In the genomic region with DNA sequence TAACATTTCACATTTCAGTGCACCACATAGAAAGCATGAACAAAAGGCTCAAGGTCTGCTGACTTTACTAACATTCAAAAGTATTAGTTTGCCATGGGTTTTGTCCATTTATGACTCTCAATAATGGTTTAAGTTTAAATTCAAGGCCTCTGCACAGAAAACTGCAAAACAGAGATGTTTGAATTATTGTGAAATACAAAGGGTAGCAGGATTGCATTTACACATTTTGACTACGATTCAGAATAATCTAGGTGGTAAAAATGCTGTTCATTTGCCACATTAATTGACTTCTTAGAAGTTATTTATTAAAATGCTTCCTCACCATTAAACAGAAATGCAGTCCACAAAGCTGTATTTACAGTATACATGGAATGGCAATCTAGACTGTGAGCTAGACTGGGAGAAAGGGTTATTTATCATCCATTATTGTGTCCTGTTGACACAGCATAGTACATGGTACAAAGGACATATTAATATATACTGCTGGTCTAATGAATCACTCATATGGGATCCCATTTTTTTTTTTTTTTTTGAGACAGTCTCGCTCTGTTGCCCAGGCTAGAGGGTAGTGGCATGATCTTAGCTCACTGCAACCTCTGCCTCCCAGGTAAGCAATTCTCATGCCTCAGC, we compare ENCODE assay signal across 22 cellular contexts. TPM values are rescaled to one million over a fixed set of nuclear protein-coding genes. Genes with fewer than 3 reads are reported as not detected.
DNase-seq lines count a peak whose midpoint lies in the region; ATAC-seq, FAIRE-seq and TF ChIP-seq lines count a peak whose summit lies in the region.
"Had no signal": no experiment of that assay in that cellular context is flagged by ENCODE, and none has a peak within 500 bp of the region (broad histone marks: within the 10 kb centered on the region; RNA-seq: fewer than 3 reads in every experiment).

No MANE protein-coding gene starts in this region.

- in situ Hi-C loops in HepG2 (cut with HindIII; ENCODE audit: extremely low pct_ligation_motif_present, low pct_unique_long_range_greater_than_20kb), result no loop called here

- ATAC-seq in HepG2 (peak; percentile 96), right lobe of liver (no peak), HG02885 (IDR thresholded peaks at IDR 0.05; ENCODE audit: poor library complexity, unreplicated experiment) (no peak), HG03139 (IDR thresholded peaks at IDR 0.05; ENCODE audit: unreplicated experiment) (no peak), GM21447 (IDR thresholded peaks at IDR 0.05; ENCODE audit: unreplicated experiment) (no peak)
- ATAC-seq: CD8-positive, alpha-beta T cell had no signal

- CTCF ChIA-PET in HepG2 (lab: Yijun Ruan, JAX; ENCODE audit: low intra/inter-chr PET ratio, low total read pairs), result no interaction called here

- H4K20me1 ChIP-seq in HepG2 (ENCODE audit: insufficient read depth, low read length), result no peaks in the 10 kb centered on the region

- H3K27ac ChIP-seq in HepG2 (ENCODE audit: extremely low read length, insufficient read depth, low read length) (peak overlapping the region; percentile 25), right lobe of liver (no peak overlapping the region), SJSA1 (peak overlapping the region; percentile 91)
- H3K27ac ChIP-seq: 22Rv1, BLaER1, C4-2B had no signal

- H3K4me1 ChIP-seq in HepG2 (ENCODE audit: insufficient read depth, low read length) (peaks cover 29% of the 10 kb centered on the region), right lobe of liver (no peaks in the 10 kb centered on the region), SJSA1 (replicated peaks) (peaks cover 32% of the 10 kb centered on the region)
- H3K4me1 ChIP-seq: Caco-2 had no signal

- no peaks in the 10 kb centered on the region for H3K36me3 ChIP-seq in HepG2 (replicated peaks in 1 of 2; ENCODE audit: control insufficient read depth in 1 of 2, insufficient read depth in 2 of 2, low read length in 2 of 2)
- H3K36me3 ChIP-seq in right lobe of liver, result no peaks in the 10 kb centered on the region
- H3K36me3 ChIP-seq in SJSA1, result no peaks in the 10 kb centered on the region

- H3K27me3 ChIP-seq in HepG2 (ENCODE audit: control insufficient read depth in 1 of 2, insufficient read depth in 2 of 2, low read length in 2 of 2) (no peaks in the 10 kb centered on the region), right lobe of liver (no peaks in the 10 kb centered on the region), SJSA1 (replicated peaks) (no peaks in the 10 kb centered on the region)
- H3K27me3 ChIP-seq: BLaER1 had no signal

- H3K9ac ChIP-seq in HepG2 (ENCODE audit: insufficient read depth, low read depth, low read length), result no peak overlapping the region
- H3K9ac ChIP-seq: BLaER1 had no signal

- BruUV-seq in HepG2 (replicated peaks; lab: Mats Ljungman, UMichigan), result no TSS peak

- no peaks in the 10 kb centered on the region for H3K79me2 ChIP-seq in HepG2 (ENCODE audit: insufficient read depth, low read length)

- H2AFZ ChIP-seq in HepG2 (ENCODE audit: low read length), result no peak overlapping the region

- TF ChIP-seq RAD21 in HepG2 (CRISPR knock-in tag; IDR thresholded peaks at IDR 0.05), result no peak

- WGBS in HepG2 (ENCODE audit: low lambda C conversion rate), result 82% methylated on average over 2 of the region's 2 CpGs
- WGBS in right lobe of liver (ENCODE audit: insufficient coverage, low coverage, low lambda C conversion rate, missing lambda C conversion rate), result 86% methylated on average over 1 of the region's 2 CpGs

- no peak for FAIRE-seq in HepG2 (lab: Jason Lieb, UNC)
- FAIRE-seq: A204.1, G401.6, GM12892 had no signal

- no peak overlapping the region for H3K4me3 ChIP-seq in HepG2 (replicated peaks in 1 of 3; ENCODE audit: insufficient read depth in 1 of 3, low read depth in 2 of 3, low read length in 3 of 3)
- no peak overlapping the region for H3K4me3 ChIP-seq in right lobe of liver
- no peak overlapping the region for H3K4me3 ChIP-seq in SJSA1
- H3K4me3 ChIP-seq: BLaER1 had no signal

- no peak for TF ChIP-seq CTCF in HepG2 (CRISPR knock-in tag; IDR thresholded peaks at IDR 0.05)
- no peak for TF ChIP-seq CTCF in right lobe of liver (IDR thresholded peaks at IDR 0.05)

- POLR2A ChIA-PET in HepG2 (lab: Yijun Ruan, JAX), result interaction anchor here (1.5 to 1.6 kb wide), 2 partner anchors 18 to 44 kb away, joined by 4 read pairs; a partner anchor contains a TSS

- TF ChIP-seq EP300 in HepG2 (IDR thresholded peaks at IDR 0.05; ENCODE audit: low read depth in 2 of 2, low read length in 2 of 2) (no peak), HepG2 (CRISPR knock-in tag; IDR thresholded peaks at IDR 0.05; ENCODE audit: borderline replicate concordance) (no peak)

- DNase-seq in HepG2 (ENCODE audit: low spot score) (peak; percentile 68), right lobe of liver (no peak), SJSA1 (ENCODE audit: low read depth in 1 of 2, low spot score in 2 of 2) (no peak), kidney tubule cell (ENCODE audit: low spot score) (peak; percentile 29)
- no peak for DNase-seq in activated naive CD4-positive, alpha-beta T cell treated with anti-CD3 and anti-CD28 coated beads, Interleukin-2, amount 50 U/mL, for 16 hours
- DNase-seq: Caco-2; CD4-positive, CD25-positive, alpha-beta regulatory T cell; CD8-positive, alpha-beta T cell; DMS153; DND-41; GOT3; H7; HCEC 1CT had no signal

- no peak overlapping the region for H3K4me2 ChIP-seq in HepG2 (ENCODE audit: low read depth, low read length)
- H3K4me2 ChIP-seq: BLaER1 had no signal

- TF ChIP-seq POLR2A in HepG2 (IDR thresholded peaks at IDR 0.05; ENCODE audit: insufficient read depth in 1 of 2, low read depth in 2 of 2, low read length in 2 of 2) (no peak), right lobe of liver (IDR thresholded peaks at IDR 0.05) (no peak)

- intact Hi-C loops in HepG2 (cut with micrococcal nuclease; ENCODE audit: unreplicated experiment) (no loop called here), right lobe of liver (cut with DNase I) (no loop called here)

- no peaks in the 10 kb centered on the region for H3K9me3 ChIP-seq in HepG2 (ENCODE audit: low read length)
- no peaks in the 10 kb centered on the region for H3K9me3 ChIP-seq in right lobe of liver
- H3K9me3 ChIP-seq in SJSA1 (replicated peaks), result no peaks in the 10 kb centered on the region
- H3K9me3 ChIP-seq: BLaER1, Caco-2 had no signal

RNA-seq across cellular contexts. Expression of a gene that starts 18.0 kb away (rescaled TPM):
- total RNA-seq in HepG2 (2016; rRNA removed; fragmentation: Illumina TruSeq; extraction: Trizol) (2.9 TPM in 2 replicates), right lobe of liver (1 to 10 TPM in 5 of 6 experiments, under 1 TPM in 1; 0.87 to 2.0 (median 1.3) TPM)
- 0.62 and 0.81 TPM in 2 replicates for total RNA-seq in HepG2 (2016; cell fraction: cytosol; rRNA removed; fragmentation: Illumina TruSeq; extraction: Trizol; ENCODE audit: low read depth)
- total RNA-seq in HepG2 (2016; cell fraction: insoluble cytoplasmic fraction; rRNA removed; fragmentation: Illumina TruSeq; extraction: Trizol), result 2.4 and 2.9 TPM in 2 replicates
- total RNA-seq in HepG2 (2016; cell fraction: membrane; rRNA removed; fragmentation: Illumina TruSeq; extraction: Trizol), result 1.5 and 1.6 TPM in 2 replicates
- 5.9 and 7.0 TPM in 2 replicates for total RNA-seq in HepG2 (2016; cell fraction: nucleus; rRNA removed; fragmentation: Illumina TruSeq; extraction: Trizol)
- polyA plus RNA-seq in HepG2 (2011; rRNA removed), result 4.3 and 4.7 TPM in 2 replicates
- 1.2 and 1.3 TPM in 2 replicates for polyA plus RNA-seq in HepG2 (2011; cell fraction: cytosol; rRNA removed)
- polyA plus RNA-seq in HepG2 (2011; cell fraction: nucleus; rRNA removed), result 13.3 and 14.7 TPM in 2 replicates
- 3.6 and 4.0 TPM in 2 replicates for polyA plus RNA-seq in HepG2 (2012)
- polyA plus RNA-seq in HepG2 (2016; cell fraction: cytosol; fragmentation: Illumina TruSeq; extraction: Trizol; ENCODE audit: low read depth), result 0.28 TPM in 2 replicates
- 2.6 and 3.2 TPM in 2 replicates for polyA plus RNA-seq in HepG2 (2016; cell fraction: insoluble cytoplasmic fraction; fragmentation: Illumina TruSeq; extraction: Trizol; ENCODE audit: low read depth)
- 0.70 and 0.84 TPM in 2 replicates for polyA plus RNA-seq in HepG2 (2016; cell fraction: membrane; fragmentation: Illumina TruSeq; extraction: Trizol; ENCODE audit: low read depth)
- 12.2 and 14.5 TPM in 2 replicates for polyA plus RNA-seq in HepG2 (2016; cell fraction: nucleus; fragmentation: Illumina TruSeq; extraction: Trizol; ENCODE audit: insufficient read depth, low read depth)
- polyA minus RNA-seq in HepG2 (2011; rRNA and poly(A)+ RNA removed; ENCODE audit: low replicate concordance), result 4.3 and 6.4 TPM in 2 replicates
- polyA minus RNA-seq in HepG2 (2011; cell fraction: cytosol; rRNA and poly(A)+ RNA removed), result 0.97 and 1.2 TPM in 2 replicates
- 9.7 and 10.9 TPM in 2 replicates for polyA minus RNA-seq in HepG2 (2011; cell fraction: nucleus; rRNA and poly(A)+ RNA removed)
- 1.0 and 2.3 TPM in 2 replicates for total RNA-seq in SJSA1 (2014; rRNA removed; shearing (Covaris generic))

RNA-seq across cellular contexts. Expression of a gene that starts 43.8 kb away (rescaled TPM):
- total RNA-seq in HepG2 (2016; rRNA removed; fragmentation: Illumina TruSeq; extraction: Trizol) (41.1 and 56.3 TPM in 2 replicates), right lobe of liver (10 to 100 TPM in 1 of 6 experiments, 1 to 10 TPM in 5; 7.2 to 10.8 (median 7.7) TPM)
- total RNA-seq in HepG2 (2016; cell fraction: cytosol; rRNA removed; fragmentation: Illumina TruSeq; extraction: Trizol; ENCODE audit: low read depth), result 4.6 and 5.0 TPM in 2 replicates
- 40.0 and 57.6 TPM in 2 replicates for total RNA-seq in HepG2 (2016; cell fraction: insoluble cytoplasmic fraction; rRNA removed; fragmentation: Illumina TruSeq; extraction: Trizol)
- total RNA-seq in HepG2 (2016; cell fraction: membrane; rRNA removed; fragmentation: Illumina TruSeq; extraction: Trizol), result 15.9 and 18.0 TPM in 2 replicates
- total RNA-seq in HepG2 (2016; cell fraction: nucleus; rRNA removed; fragmentation: Illumina TruSeq; extraction: Trizol), result 25.0 and 28.8 TPM in 2 replicates
- 22.7 and 28.1 TPM in 2 replicates for polyA plus RNA-seq in HepG2 (2011; rRNA removed)
- 27.1 and 29.0 TPM in 2 replicates for polyA plus RNA-seq in HepG2 (2011; cell fraction: cytosol; rRNA removed)
- polyA plus RNA-seq in HepG2 (2011; cell fraction: nucleus; rRNA removed), result 20.9 and 21.3 TPM in 2 replicates
- 13.4 and 17.5 TPM in 2 replicates for polyA plus RNA-seq in HepG2 (2012)
- polyA plus RNA-seq in HepG2 (2016; cell fraction: cytosol; fragmentation: Illumina TruSeq; extraction: Trizol; ENCODE audit: low read depth), result 3.6 and 3.7 TPM in 2 replicates
- polyA plus RNA-seq in HepG2 (2016; cell fraction: insoluble cytoplasmic fraction; fragmentation: Illumina TruSeq; extraction: Trizol; ENCODE audit: low read depth), result 45.2 and 47.9 TPM in 2 replicates
- 9.1 and 10.1 TPM in 2 replicates for polyA plus RNA-seq in HepG2 (2016; cell fraction: membrane; fragmentation: Illumina TruSeq; extraction: Trizol; ENCODE audit: low read depth)
- polyA plus RNA-seq in HepG2 (2016; cell fraction: nucleus; fragmentation: Illumina TruSeq; extraction: Trizol; ENCODE audit: insufficient read depth, low read depth), result 19.8 and 24.4 TPM in 2 replicates
- polyA minus RNA-seq in HepG2 (2011; rRNA and poly(A)+ RNA removed; ENCODE audit: low replicate concordance), result 39.2 and 43.4 TPM in 2 replicates
- polyA minus RNA-seq in HepG2 (2011; cell fraction: cytosol; rRNA and poly(A)+ RNA removed), result 10.3 and 12.8 TPM in 2 replicates
- polyA minus RNA-seq in HepG2 (2011; cell fraction: nucleus; rRNA and poly(A)+ RNA removed), result 31.7 and 34.4 TPM in 2 replicates
- 31.9 and 46.8 TPM in 2 replicates for total RNA-seq in SJSA1 (2014; rRNA removed; shearing (Covaris generic))

RNA-seq across cellular contexts. Expression of a gene that starts 44.1 kb away (rescaled TPM):
- total RNA-seq in HepG2 (2016; rRNA removed; fragmentation: Illumina TruSeq; extraction: Trizol) (27.9 and 37.3 TPM in 2 replicates), right lobe of liver (10 to 100 TPM in 1 of 6 experiments, 1 to 10 TPM in 5; 3.7 to 10.8 (median 8.4) TPM)
- total RNA-seq in HepG2 (2016; cell fraction: cytosol; rRNA removed; fragmentation: Illumina TruSeq; extraction: Trizol; ENCODE audit: low read depth), result 9.2 and 10.9 TPM in 2 replicates
- total RNA-seq in HepG2 (2016; cell fraction: insoluble cytoplasmic fraction; rRNA removed; fragmentation: Illumina TruSeq; extraction: Trizol), result 31.5 and 38.1 TPM in 2 replicates
- total RNA-seq in HepG2 (2016; cell fraction: membrane; rRNA removed; fragmentation: Illumina TruSeq; extraction: Trizol), result 20.7 and 21.2 TPM in 2 replicates
- total RNA-seq in HepG2 (2016; cell fraction: nucleus; rRNA removed; fragmentation: Illumina TruSeq; extraction: Trizol), result 28.5 and 31.3 TPM in 2 replicates
- 28.6 and 37.8 TPM in 2 replicates for polyA plus RNA-seq in HepG2 (2011; rRNA removed)
- 24.4 and 28.7 TPM in 2 replicates for polyA plus RNA-seq in HepG2 (2011; cell fraction: cytosol; rRNA removed)
- polyA plus RNA-seq in HepG2 (2011; cell fraction: nucleus; rRNA removed), result 39.5 and 39.6 TPM in 2 replicates
- polyA plus RNA-seq in HepG2 (2012), result 24.1 and 34.6 TPM in 2 replicates
- polyA plus RNA-seq in HepG2 (2016; cell fraction: cytosol; fragmentation: Illumina TruSeq; extraction: Trizol; ENCODE audit: low read depth), result 9.5 and 10.5 TPM in 2 replicates
- 43.8 and 51.7 TPM in 2 replicates for polyA plus RNA-seq in HepG2 (2016; cell fraction: insoluble cytoplasmic fraction; fragmentation: Illumina TruSeq; extraction: Trizol; ENCODE audit: low read depth)
- polyA plus RNA-seq in HepG2 (2016; cell fraction: membrane; fragmentation: Illumina TruSeq; extraction: Trizol; ENCODE audit: low read depth), result 12.7 and 15.1 TPM in 2 replicates
- polyA plus RNA-seq in HepG2 (2016; cell fraction: nucleus; fragmentation: Illumina TruSeq; extraction: Trizol; ENCODE audit: insufficient read depth, low read depth), result 49.1 and 56.8 TPM in 2 replicates
- polyA minus RNA-seq in HepG2 (2011; rRNA and poly(A)+ RNA removed; ENCODE audit: low replicate concordance), result 40.9 and 54.5 TPM in 2 replicates
- polyA minus RNA-seq in HepG2 (2011; cell fraction: cytosol; rRNA and poly(A)+ RNA removed), result 22.2 and 22.5 TPM in 2 replicates
- 41.7 and 47.5 TPM in 2 replicates for polyA minus RNA-seq in HepG2 (2011; cell fraction: nucleus; rRNA and poly(A)+ RNA removed)
- total RNA-seq in SJSA1 (2014; rRNA removed; shearing (Covaris generic)), result 21.5 and 24.2 TPM in 2 replicates

Comparison
In these comparisons a context has a peak if more than half of its experiments do, and no peak if none do; other contexts are left out.
1. DNase-seq: peak in HepG2 (single experiment) and kidney tubule cell (single experiment); none in right lobe of liver (0 of 3), SJSA1 (0 of 2) and activated naive CD4-positive, alpha-beta T cell treated with anti-CD3 and anti-CD28 coated beads, Interleukin-2, amount 50 U/mL, for 16 hours (single experiment).
2. H3K27ac ChIP-seq: peak in HepG2 (single experiment) and SJSA1 (single experiment); none in right lobe of liver (0 of 3).